Comparison of ENCODE assay signal across 20 cellular contexts in the genomic region with DNA sequence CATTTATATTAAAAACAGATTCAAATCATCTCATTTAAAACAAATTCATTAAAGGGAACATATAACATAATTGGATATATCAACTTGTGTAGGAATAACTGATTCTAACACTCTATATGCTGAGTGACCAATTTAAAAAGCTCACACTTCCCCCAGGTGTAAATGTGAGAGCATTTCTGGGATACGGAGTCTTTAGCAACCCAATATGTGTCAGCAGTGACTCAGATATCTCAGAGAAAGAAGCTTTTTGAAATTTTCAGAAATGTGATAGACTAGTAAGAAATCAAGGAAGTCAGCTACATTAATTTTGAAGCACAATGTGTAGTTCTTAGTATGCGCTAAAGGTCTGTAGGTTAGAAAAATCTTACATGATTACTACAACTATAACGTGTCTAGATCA.
"Had no signal": no experiment of that assay in that cellular context is flagged by ENCODE, and none has a peak within 500 bp of the region (broad histone marks: within the 10 kb centered on the region; RNA-seq: fewer than 3 reads in every experiment).

No MANE protein-coding gene starts in this region.

- H3K9me3 ChIP-seq: right atrium auricular region, tibial nerve, uterus had no signal

- H3K4me3 ChIP-seq: hepatocyte, right atrium auricular region, tibial nerve, uterus had no signal

- H3K27ac ChIP-seq: brain microvascular endothelial cell, hepatocyte, right atrium auricular region, tibial nerve, uterus had no signal

- H3K4me1 ChIP-seq: right atrium auricular region, tibial nerve, uterus had no signal

- DNase-seq: activated B cell treated with CpG ODN at 0.5 μM for 24 hours; activated CD4-positive, alpha-beta T cell treated with anti-CD3 and anti-CD28 coated beads for 48 hours; activated CD8-positive, alpha-beta T cell treated with anti-CD3 and anti-CD28 coated beads for 36 hours; activated gamma-delta T cell treated with Interleukin-2 at 50 U/mL for 16 hours; activated T-cell treated with anti-CD3 and anti-CD28 coated beads, Interleukin-2, amount 50 U/mL, for 48 hours; amygdala; brain microvascular endothelial cell; cerebellar nuclear complex; effector memory CD8-positive, alpha-beta T cell; kidney; nucleus accumbens; posterior cingulate gyrus; stimulated activated CD4-positive, alpha-beta T cell treated with anti-CD3 and anti-CD28 coated beads, Interleukin-2, amount 100 ng/mL, for 48 hours; stimulated activated naive B cell treated with anti-CD40 and anti-IgM and Interleukin-4, amounts not matched to agents 10 μg/mL and 1 μg/mL and 100 μg/mL, for 72 hours; T-helper 2 cell; uterus had no signal

- H3K27me3 ChIP-seq: brain microvascular endothelial cell, hepatocyte, right atrium auricular region, tibial nerve, uterus had no signal

- H3K36me3 ChIP-seq: brain microvascular endothelial cell, right atrium auricular region, tibial nerve, uterus had no signal

- ATAC-seq: activated CD8-positive, alpha-beta T cell treated with anti-CD3 and anti-CD28 coated beads for 36 hours; effector memory CD8-positive, alpha-beta T cell; natural killer cell treated with Interleukin-12 subunit alpha and Interleukin-12 subunit beta and Interleukin-15 and Interleukin-18, amount 100 ng/mL, for 72 hours; stimulated activated naive B cell treated with anti-CD40 and anti-IgM and Interleukin-4, amounts not matched to agents 10 μg/mL and 1 μg/mL and 100 μg/mL, for 72 hours had no signal
